In genomic region chr6:113591896-113592827, GRCh38 we compare ENCODE assay signal across 9 cellular contexts.
A peak's percentile ranks its signal among the peaks of the same experiment; 100 is the strongest.
DNase-seq lines count a peak whose midpoint lies in the region; ATAC-seq and TF ChIP-seq lines count a peak whose summit lies in the region.
"Had no signal": no experiment of that assay in that cellular context is flagged by ENCODE, and none has a peak within 500 bp of the region (broad histone marks: within the 10 kb centered on the region; RNA-seq: fewer than 3 reads in every experiment).

No MANE protein-coding gene starts in this region.

- H3K9me1 ChIP-seq in IMR-90 (ENCODE audit: insufficient read depth, low read length): no peaks in the 10 kb centered on the region; the same call in 1 of the 2 replicates

- peaks cover 9% of the 10 kb centered on the region for H3K9me3 Mint-ChIP-seq in neural crest cell
- no peaks in the 10 kb centered on the region for H3K9me3 Mint-ChIP-seq in CD8-positive, alpha-beta T cell
- no peaks in the 10 kb centered on the region for H3K9me3 Mint-ChIP-seq in activated CD8-positive, alpha-beta T cell treated with anti-CD3 and anti-CD28 coated beads, Interleukin-2, amount 10 ng/mL, durations not matched to agents 7 days and 5 days (ENCODE audit: insufficient read depth)

- no peaks in the 10 kb centered on the region for H3K9me3 ChIP-seq in IMR-90 (ENCODE audit: control insufficient read depth, insufficient read depth, low read length)
- no peaks in the 10 kb centered on the region for H3K9me3 ChIP-seq in CD8-positive, alpha-beta T cell (ENCODE audit: low read length)

- ATAC-seq in GM21390 (IDR thresholded peaks at IDR 0.05; ENCODE audit: unreplicated experiment) (peak; percentile 64), IMR-90 (ENCODE audit: low read depth) (no peak), GM19463 (IDR thresholded peaks at IDR 0.05; ENCODE audit: unreplicated experiment) (no peak)
- ATAC-seq in CD8-positive, alpha-beta T cell: no peak
- ATAC-seq in activated CD8-positive, alpha-beta T cell treated with anti-CD3 and anti-CD28 coated beads, Interleukin-2, amount 10 ng/mL, durations not matched to agents 7 days and 5 days: no peak
- ATAC-seq: T-helper 17 cell had no signal

- H3K79me1 ChIP-seq in IMR-90 (ENCODE audit: low read depth in 1 of 2, low read length in 2 of 2): no peaks in the 10 kb centered on the region

- POLR2A ChIA-PET in IMR-90 (lab: Charles Lee; ENCODE audit: unreplicated experiment): no interaction called here
- POLR2A ChIA-PET in CD8-positive, alpha-beta T cell (lab: Charles Lee): no interaction called here
- POLR2A ChIA-PET in activated CD8-positive, alpha-beta T cell treated with anti-CD3 and anti-CD28 coated beads, Interleukin-2, amount 10 ng/mL, durations not matched to agents 7 days and 5 days (lab: Charles Lee): no interaction called here

- H3K27ac Mint-ChIP-seq in neural crest cell (ENCODE audit: unreplicated experiment): peak overlapping the region; percentile 73
- H3K27ac Mint-ChIP-seq in CD8-positive, alpha-beta T cell: no peak overlapping the region
- no peak overlapping the region for H3K27ac Mint-ChIP-seq in activated CD8-positive, alpha-beta T cell treated with anti-CD3 and anti-CD28 coated beads, Interleukin-2, amount 10 ng/mL, durations not matched to agents 7 days and 5 days
- H3K27ac Mint-ChIP-seq: T-helper 17 cell had no signal

- H3K4ac ChIP-seq in IMR-90 (ENCODE audit: low read depth, low read length): no peak overlapping the region

- H2BK15ac ChIP-seq in IMR-90 (ENCODE audit: low read depth, low read length): no peak overlapping the region

- H3K56ac ChIP-seq in IMR-90 (ENCODE audit: extremely low read depth, insufficient read depth, low read length): no peak overlapping the region

- no peak overlapping the region for H2AK5ac ChIP-seq in IMR-90 (ENCODE audit: low read depth, low read length)

- no peaks in the 10 kb centered on the region for H3K27me3 Mint-ChIP-seq in neural crest cell (ENCODE audit: low read depth)
- peaks cover 2% of the 10 kb centered on the region for H3K27me3 Mint-ChIP-seq in CD8-positive, alpha-beta T cell (ENCODE audit: low read depth)
- H3K27me3 Mint-ChIP-seq in activated CD8-positive, alpha-beta T cell treated with anti-CD3 and anti-CD28 coated beads, Interleukin-2, amount 10 ng/mL, durations not matched to agents 7 days and 5 days (ENCODE audit: low read depth): no peaks in the 10 kb centered on the region

- H4K5ac ChIP-seq in IMR-90 (ENCODE audit: low read depth, low read length): no peak overlapping the region

- WGBS in IMR-90 (ENCODE audit: extremely low coverage in 2 of 2, insufficient read length in 1 of 2), 2 experiments: no CpG with 5 or more reads among the region's 2 CpGs

- intact Hi-C loops in IMR-90 (cut with micrococcal nuclease): no loop called here
- intact Hi-C loops in CD8-positive, alpha-beta T cell (cut with DNase I, micrococcal nuclease): no loop called here

- peaks cover 72% of the 10 kb centered on the region for H3K4me1 Mint-ChIP-seq in neural crest cell
- no peaks in the 10 kb centered on the region for H3K4me1 Mint-ChIP-seq in CD8-positive, alpha-beta T cell (ENCODE audit: low read depth)
- H3K4me1 Mint-ChIP-seq in activated CD8-positive, alpha-beta T cell treated with anti-CD3 and anti-CD28 coated beads, Interleukin-2, amount 10 ng/mL, durations not matched to agents 7 days and 5 days (ENCODE audit: low read depth): no peaks in the 10 kb centered on the region
- H3K4me1 Mint-ChIP-seq: T-helper 17 cell had no signal

- H3K4me3 Mint-ChIP-seq in neural crest cell: peak overlapping the region; percentile 54
- H3K4me3 Mint-ChIP-seq in CD8-positive, alpha-beta T cell: no peak overlapping the region
- H3K4me3 Mint-ChIP-seq in activated CD8-positive, alpha-beta T cell treated with anti-CD3 and anti-CD28 coated beads, Interleukin-2, amount 10 ng/mL, durations not matched to agents 7 days and 5 days: no peak overlapping the region
- H3K4me3 Mint-ChIP-seq: T-helper 17 cell had no signal

- H3K14ac ChIP-seq in IMR-90 (replicated peaks; ENCODE audit: low read depth, low read length): no peak overlapping the region

- H2BK20ac ChIP-seq in IMR-90 (ENCODE audit: low read depth, low read length): no peak overlapping the region

- H3K4me1 ChIP-seq in IMR-90 (ENCODE audit: control insufficient read depth, insufficient read depth, low read length): peaks cover 13% of the 10 kb centered on the region
- H3K4me1 ChIP-seq in CD8-positive, alpha-beta T cell (ENCODE audit: insufficient read depth, low read length): no peaks in the 10 kb centered on the region

- no peak overlapping the region for H3K4me2 ChIP-seq in IMR-90 (ENCODE audit: low read depth, low read length)

- no peak for TF ChIP-seq CTCF in IMR-90 (conservative IDR thresholded peaks at IDR 0.05; ENCODE audit: low read depth, low read length)
- no peak for TF ChIP-seq CTCF in astrocyte of the spinal cord (IDR thresholded peaks at IDR 0.05; ENCODE audit: low read depth, low read length)
- TF ChIP-seq CTCF in neural crest cell (conservative IDR thresholded peaks at IDR 0.05): no peak
- no peak for TF ChIP-seq CTCF in CD8-positive, alpha-beta T cell (IDR thresholded peaks at IDR 0.05)

- H2AFZ ChIP-seq in IMR-90 (replicated peaks; ENCODE audit: low read length, poor library complexity): no peak overlapping the region

- no peak overlapping the region for H4K91ac ChIP-seq in IMR-90 (ENCODE audit: insufficient read depth, low read depth, low read length)

- H3K18ac ChIP-seq in IMR-90 (ENCODE audit: low read depth, low read length): no peak overlapping the region

- no peak overlapping the region for H2AK9ac ChIP-seq in IMR-90 (replicated peaks; ENCODE audit: low read depth, low read length, poor library complexity)

- H3K36me3 Mint-ChIP-seq in neural crest cell (ENCODE audit: low read depth): no peaks in the 10 kb centered on the region
- H3K36me3 Mint-ChIP-seq in CD8-positive, alpha-beta T cell: no peaks in the 10 kb centered on the region
- no peaks in the 10 kb centered on the region for H3K36me3 Mint-ChIP-seq in activated CD8-positive, alpha-beta T cell treated with anti-CD3 and anti-CD28 coated beads, Interleukin-2, amount 10 ng/mL, durations not matched to agents 7 days and 5 days (ENCODE audit: low read depth)

- H4K20me1 ChIP-seq in IMR-90 (ENCODE audit: insufficient read depth, low read length): no peaks in the 10 kb centered on the region

- H3K27me3 ChIP-seq in IMR-90 (ENCODE audit: control insufficient read depth, insufficient read depth, low read length): no peaks in the 10 kb centered on the region; the same call in 1 of the 2 replicates
- H3K27me3 ChIP-seq in CD8-positive, alpha-beta T cell (ENCODE audit: insufficient read depth, low read length): no peaks in the 10 kb centered on the region

- H2BK5ac ChIP-seq in IMR-90 (ENCODE audit: low read depth, low read length, poor library complexity, severe bottlenecking): no peak overlapping the region

- TF ChIP-seq POLR2A in IMR-90 (IDR thresholded peaks at IDR 0.05; ENCODE audit: low read depth, low read length): no peak

- BruUV-seq in IMR-90 (replicated peaks; lab: Mats Ljungman, UMichigan): no TSS peak

- H3K36me3 ChIP-seq in IMR-90 (ENCODE audit: control insufficient read depth, insufficient read depth, low read length): no peaks in the 10 kb centered on the region
- no peaks in the 10 kb centered on the region for H3K36me3 ChIP-seq in CD8-positive, alpha-beta T cell (ENCODE audit: insufficient read depth, low read length)

- peak; percentile 31 for DNase-seq in IMR-90
- DNase-seq in astrocyte of the spinal cord (ENCODE audit: low read depth, low spot score): peak; percentile 73
- no peak for DNase-seq in neural crest cell (ENCODE audit: low read depth, low spot score)
- DNase-seq in activated CD4-positive, alpha-beta T cell treated with anti-CD3 and anti-CD28 coated beads for 1 hour: no peak
- DNase-seq in CD8-positive, alpha-beta T cell: no peak
- no peak for DNase-seq in activated CD8-positive, alpha-beta T cell treated with anti-CD3 and anti-CD28 coated beads, Interleukin-2, amount 10 ng/mL, durations not matched to agents 7 days and 5 days
- DNase-seq: T-helper 17 cell had no signal

- in situ Hi-C loops in IMR-90 (cut with MboI; ENCODE audit: low sequenced_read_pairs): no loop called here
- in situ Hi-C loops in astrocyte of the spinal cord (cut with HindIII; ENCODE audit: low sequenced_read_pairs): no loop called here

- TF ChIP-seq RAD21 in IMR-90 (IDR thresholded peaks at IDR 0.05; ENCODE audit: low read length): no peak

- H3K4me3 ChIP-seq in IMR-90 (ENCODE audit: insufficient read depth, low read depth, low read length) (no peak overlapping the region), astrocyte of the spinal cord (ENCODE audit: low read depth, low read length) (no peak overlapping the region)
- no peak overlapping the region for H3K4me3 ChIP-seq in CD8-positive, alpha-beta T cell (ENCODE audit: low read depth, low read length)

- H4K8ac ChIP-seq in IMR-90 (ENCODE audit: low read depth in 2 of 2, low read length in 2 of 2): no peak overlapping the region

- no peak overlapping the region for H3K23ac ChIP-seq in IMR-90 (ENCODE audit: low read depth, low read length)

- H2BK120ac ChIP-seq in IMR-90 (ENCODE audit: low read depth, low read length): no peak overlapping the region

- CTCF ChIA-PET in IMR-90 (lab: Yijun Ruan, JAX): no interaction called here
- CTCF ChIA-PET in CD8-positive, alpha-beta T cell (lab: Charles Lee): no interaction called here
- CTCF ChIA-PET in activated CD8-positive, alpha-beta T cell treated with anti-CD3 and anti-CD28 coated beads, Interleukin-2, amount 10 ng/mL, durations not matched to agents 7 days and 5 days (lab: Charles Lee): no interaction called here

- dilution Hi-C loops in IMR-90 (cut with HindIII; ENCODE audit: low sequenced_read_pairs, unreplicated experiment): no loop called here

- no peak overlapping the region for H3K9ac ChIP-seq in IMR-90 (ENCODE audit: low read depth, low read length)

- no peak overlapping the region for H3K27ac ChIP-seq in IMR-90 (ENCODE audit: insufficient read depth, low read length)
- no peak overlapping the region for H3K27ac ChIP-seq in CD8-positive, alpha-beta T cell (ENCODE audit: low read depth, low read length)

TF ChIP-seq in IMR-90, 13 proteins besides CTCF, POLR2A, EP300 and RAD21 (continues in another document):
- no peak for TF ChIP-seq CEBPB (IDR thresholded peaks at IDR 0.05; ENCODE audit: low read depth, low read length)
- TF ChIP-seq SMC3 (IDR thresholded peaks at IDR 0.05; ENCODE audit: low read depth, low read length): no peak
- no peak for TF ChIP-seq MAZ (IDR thresholded peaks at IDR 0.05; ENCODE audit: borderline replicate concordance, low read depth, low read length)
- no peak for TF ChIP-seq RFX5 (IDR thresholded peaks at IDR 0.05; ENCODE audit: low read depth, low read length)
- TF ChIP-seq BHLHE40 (IDR thresholded peaks at IDR 0.05; ENCODE audit: low read depth, low read length): no peak
- TF ChIP-seq MXI1 (IDR thresholded peaks at IDR 0.05; ENCODE audit: borderline replicate concordance, low read depth, low read length): no peak
- no peak for TF ChIP-seq RCOR1 (IDR thresholded peaks at IDR 0.05; ENCODE audit: insufficient replicate concordance, low read length)

Comparison
In these comparisons a context has a peak if more than half of its experiments do, and no peak if none do; other contexts are left out.
1. DNase-seq: peak in IMR-90 (single experiment) and astrocyte of the spinal cord (single experiment); none in neural crest cell (single experiment), activated CD4-positive, alpha-beta T cell treated with anti-CD3 and anti-CD28 coated beads for 1 hour (single experiment), CD8-positive, alpha-beta T cell (0 of 7) and activated CD8-positive, alpha-beta T cell treated with anti-CD3 and anti-CD28 coated beads, Interleukin-2, amount 10 ng/mL, durations not matched to agents 7 days and 5 days (single experiment).